Comparison of ENCODE assay signal across 23 cellular contexts in genomic region chr20:41837669-41838224, GRCh38.
"Had no signal": no experiment of that assay in that cellular context is flagged by ENCODE, and none has a peak within 500 bp of the region (broad histone marks: within the 10 kb centered on the region; RNA-seq: fewer than 3 reads in every experiment).

No MANE protein-coding gene starts in this region.

- H3K9me3 ChIP-seq: neutrophil, pancreas, right lobe of liver, tibial nerve had no signal

- H3K4me3 Mint-ChIP-seq: activated CD4-positive, alpha-beta T cell treated with anti-CD3 and anti-CD28 coated beads for 36 hours; activated naive CD8-positive, alpha-beta T cell treated with anti-CD3 and anti-CD28 coated beads for 36 hours; activated T-cell treated with anti-CD3 and anti-CD28 coated beads, Interleukin-2, amount 50 U/mL, for 4 hours; natural killer cell; stimulated activated naive CD8-positive, alpha-beta T cell treated with anti-CD3 and anti-CD28 coated beads, Interleukin-15, Interleukin-2, amounts not matched to agents 100 ng/mL and 50 ng/mL, for 24 hours; WTC11 had no signal

- H3K36me3 ChIP-seq: neutrophil, pancreas, right lobe of liver, tibial nerve had no signal

- H3K9me3 Mint-ChIP-seq: activated naive CD8-positive, alpha-beta T cell treated with anti-CD3 and anti-CD28 coated beads for 36 hours; stimulated activated naive CD8-positive, alpha-beta T cell treated with anti-CD3 and anti-CD28 coated beads, Interleukin-15, Interleukin-2, amounts not matched to agents 100 ng/mL and 50 ng/mL, for 24 hours; WTC11 had no signal

- H3K4me1 Mint-ChIP-seq: activated CD4-positive, alpha-beta T cell treated with anti-CD3 and anti-CD28 coated beads for 36 hours; activated naive CD8-positive, alpha-beta T cell treated with anti-CD3 and anti-CD28 coated beads for 36 hours; natural killer cell had no signal

- H3K27ac ChIP-seq: neutrophil, pancreas, right lobe of liver, skin epidermis, tibial nerve had no signal

- H3K4me3 ChIP-seq: pancreas, right lobe of liver, skin epidermis, tibial nerve had no signal

- H3K27ac Mint-ChIP-seq: activated CD4-positive, alpha-beta T cell treated with anti-CD3 and anti-CD28 coated beads for 36 hours; activated naive CD8-positive, alpha-beta T cell treated with anti-CD3 and anti-CD28 coated beads for 36 hours; natural killer cell; stimulated activated naive CD8-positive, alpha-beta T cell treated with anti-CD3 and anti-CD28 coated beads, Interleukin-15, Interleukin-2, amounts not matched to agents 100 ng/mL and 50 ng/mL, for 24 hours; WTC11 had no signal

- H3K27me3 ChIP-seq: neutrophil, pancreas, right lobe of liver, tibial nerve had no signal

- H3K4me1 ChIP-seq: pancreas, right lobe of liver, tibial nerve had no signal

- DNase-seq: activated CD4-positive, alpha-beta T cell treated with anti-CD3 and anti-CD28 coated beads for 36 hours; activated CD4-positive, alpha-beta T cell treated with anti-CD3 and anti-CD28 coated beads, Interleukin-2, amount 50 U/mL, for 4 hours; activated CD8-positive, alpha-beta memory T cell treated with anti-CD3 and anti-CD28 coated beads for 24 hours; activated CD8-positive, alpha-beta memory T cell treated with anti-CD3 and anti-CD28 coated beads, Interleukin-2, amount 50 U/mL, for 48 hours; activated naive CD4-positive, alpha-beta T cell treated with Interleukin-2 at 50 U/mL for 16 hours; activated naive CD8-positive, alpha-beta T cell treated with anti-CD3 and anti-CD28 coated beads for 36 hours; activated T-cell treated with anti-CD3 and anti-CD28 coated beads, Interleukin-2, amount 50 U/mL, for 4 hours; central memory CD4-positive, alpha-beta T cell; effector memory CD4-positive, alpha-beta T cell; foreskin melanocyte; glutamatergic neuron; hippocampal formation; midbrain; natural killer cell; pancreas; right lobe of liver; stimulated activated CD4-positive, alpha-beta T cell treated with anti-CD3 and anti-CD28 coated beads, Interleukin-1b, Interleukin-23, amount 100 ng/mL, for 48 hours; substantia nigra had no signal

- H3K36me3 Mint-ChIP-seq: activated naive CD8-positive, alpha-beta T cell treated with anti-CD3 and anti-CD28 coated beads for 36 hours; natural killer cell; WTC11 had no signal
